21 cellular contexts compared by ENCODE assay signal in genomic region chr20:16952965-16953364, GRCh38.
"Had no signal": no experiment of that assay in that cellular context is flagged by ENCODE, and none has a peak within 500 bp of the region (broad histone marks: within the 10 kb centered on the region; RNA-seq: fewer than 3 reads in every experiment).

No MANE protein-coding gene starts in this region.

- H3K9me3 ChIP-seq: SJSA1 had no signal

- H3K27ac ChIP-seq: HL-60, KMS-11, SJSA1, SK-N-MC had no signal

- H3K9ac ChIP-seq: KMS-11 had no signal

- DNase-seq: Kasumi-1, NCI-H1092, NCI-H1105 treated with DMSO at 0.1 percent for 48 hours, NCI-H1417 treated with DMSO at 0.1 percent for 48 hours, NCI-H1694, NCI-H187 treated with DMSO at 0.1 percent for 48 hours, NCI-H2029 treated with DMSO at 0.1 percent for 48 hours, NCI-H2107, NCI-H2171 treated with DMSO at 0.1 percent for 48 hours, NCI-H345, NCI-H446 treated with DMSO at 0.1 percent for 48 hours, NCI-H510A treated with DMSO at 0.1 percent for 48 hours, NCI-H526, Right ventricle myocardium superior, RPMI8226, SIG-M5 had no signal

- H3K4me2 ChIP-seq: KMS-11 had no signal

- H3K4me3 ChIP-seq: K562, SJSA1, SK-N-MC had no signal

- H3K27me3 ChIP-seq: SJSA1 had no signal

- H3K36me3 ChIP-seq: SJSA1 had no signal
